ENCODE assay signal across 35 cellular contexts in the genomic region with DNA sequence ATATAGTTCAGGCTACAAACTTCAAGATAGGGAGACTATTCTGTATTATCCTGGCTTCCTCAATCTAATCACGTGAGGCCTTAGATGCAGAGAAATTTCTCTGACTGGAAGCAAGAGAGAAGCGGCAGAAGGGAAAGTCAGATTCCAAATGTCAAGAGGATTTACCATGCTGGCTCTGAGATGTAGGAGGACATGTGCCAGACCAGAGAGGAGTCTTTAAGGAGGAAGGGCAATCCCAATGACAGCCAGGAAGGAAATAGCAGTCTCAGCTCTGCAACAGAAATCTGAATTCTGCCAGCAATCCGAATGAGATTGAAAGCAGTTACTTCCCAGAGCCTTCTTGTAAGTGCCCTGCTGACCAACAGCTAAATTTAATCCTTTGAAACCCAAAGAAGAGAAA. TPM values are rescaled to one million over a fixed set of nuclear protein-coding genes. Genes with fewer than 3 reads are reported as not detected.
"Had no signal": no experiment of that assay in that cellular context is flagged by ENCODE, and none has a peak within 500 bp of the region (broad histone marks: within the 10 kb centered on the region; RNA-seq: fewer than 3 reads in every experiment).

No MANE protein-coding gene starts in this region.

- H3K27me3 ChIP-seq: ascending aorta, esophagus squamous epithelium, gastrocnemius medialis, ovary, thyroid gland, upper lobe of left lung, vagina had no signal

- H3K9me3 ChIP-seq: ascending aorta, esophagus squamous epithelium, gastrocnemius medialis, left ventricle myocardium inferior, ovary, thyroid gland, upper lobe of left lung, vagina had no signal

- H3K4me1 Mint-ChIP-seq: nephron progenitor cell; stimulated activated naive CD8-positive, alpha-beta T cell treated with anti-CD3 and anti-CD28 coated beads, Interleukin-15, amount 100 ng/mL, for 72 hours had no signal

- DNase-seq: activated CD4-positive, alpha-beta T cell treated with anti-CD3 and anti-CD28 coated beads for 4 hours; activated CD4-positive, alpha-beta T cell treated with anti-CD3 and anti-CD28 coated beads, Interleukin-2, amount 50 U/mL, for 4 hours; activated CD8-positive, alpha-beta memory T cell treated with anti-CD3 and anti-CD28 coated beads for 24 hours; activated effector memory CD4-positive, alpha-beta T cell treated with Interleukin-2 at 50 U/mL for 16 hours; activated naive CD4-positive, alpha-beta T cell treated with anti-CD3 and anti-CD28 coated beads for 36 hours; activated naive CD8-positive, alpha-beta T cell treated with anti-CD3 and anti-CD28 coated beads for 36 hours; central memory CD4-positive, alpha-beta T cell; dermis blood vessel endothelial cell; effector CD8-positive, alpha-beta T cell; esophagus squamous epithelium; gastrocnemius medialis; glutamatergic neuron; left ventricle myocardium inferior; nephron progenitor cell; ovary; stimulated activated CD4-positive, alpha-beta T cell treated with anti-CD3 and anti-CD28 coated beads, Interleukin-4, amount 100 ng/mL, for 24 hours; stimulated activated naive CD8-positive, alpha-beta T cell treated with anti-CD3 and anti-CD28 coated beads, Interleukin-15, amount 100 ng/mL, for 72 hours; T-helper 9 cell; thyroid gland; upper lobe of left lung had no signal

- ATAC-seq: gastrocnemius medialis; sciatic nerve; stimulated activated memory B cell treated with anti-CD40 and anti-IgM and Interleukin-4, amounts not matched to agents 10 μg/mL and 1 μg/mL and 100 μg/mL, for 72 hours; stimulated activated naive CD8-positive, alpha-beta T cell treated with anti-CD3 and anti-CD28 coated beads, Interleukin-15, amount 100 ng/mL, for 72 hours had no signal

- H3K9me3 Mint-ChIP-seq: activated naive CD4-positive, alpha-beta T cell treated with anti-CD3 and anti-CD28 coated beads for 36 hours; activated naive CD8-positive, alpha-beta T cell treated with anti-CD3 and anti-CD28 coated beads for 36 hours; stimulated activated memory B cell treated with anti-CD40 and anti-IgM and Interleukin-4, amounts not matched to agents 10 μg/mL and 1 μg/mL and 100 μg/mL, for 72 hours; stimulated activated naive CD8-positive, alpha-beta T cell treated with anti-CD3 and anti-CD28 coated beads, Interleukin-15, amount 100 ng/mL, for 72 hours; T-helper 1 cell treated with Interleukin-12 subunit alpha and Interleukin-12 subunit beta and Interleukin-4 antibody, amounts not matched to agents 30 μg/mL and 1 μg/mL, for 36 hours had no signal

- H3K36me3 Mint-ChIP-seq: activated naive CD8-positive, alpha-beta T cell treated with anti-CD3 and anti-CD28 coated beads for 36 hours; brain; stimulated activated memory B cell treated with anti-CD40 and anti-IgM and Interleukin-4, amounts not matched to agents 10 μg/mL and 1 μg/mL and 100 μg/mL, for 72 hours had no signal

- FAIRE-seq: endometrium, TTC549 had no signal

- H3K4me1 ChIP-seq: ascending aorta, esophagus squamous epithelium, gastrocnemius medialis, left ventricle myocardium inferior, thyroid gland, upper lobe of left lung, vagina had no signal

- H3K36me3 ChIP-seq: ascending aorta, esophagus squamous epithelium, gastrocnemius medialis, left ventricle myocardium inferior, ovary, thyroid gland, upper lobe of left lung, vagina had no signal

- H3K4me3 Mint-ChIP-seq: activated naive CD4-positive, alpha-beta T cell treated with anti-CD3 and anti-CD28 coated beads for 36 hours; activated naive CD8-positive, alpha-beta T cell treated with anti-CD3 and anti-CD28 coated beads for 36 hours; brain; nephron progenitor cell; stimulated activated memory B cell treated with anti-CD40 and anti-IgM and Interleukin-4, amounts not matched to agents 10 μg/mL and 1 μg/mL and 100 μg/mL, for 72 hours; stimulated activated naive CD8-positive, alpha-beta T cell treated with anti-CD3 and anti-CD28 coated beads, Interleukin-15, amount 100 ng/mL, for 72 hours; T-helper 1 cell treated with Interleukin-12 subunit alpha and Interleukin-12 subunit beta and Interleukin-4 antibody, amounts not matched to agents 30 μg/mL and 1 μg/mL, for 36 hours had no signal

- H3K27ac ChIP-seq: ascending aorta, epithelial cell of prostate, esophagus squamous epithelium, gastrocnemius medialis, left ventricle myocardium inferior, ovary, skin epidermis, thyroid gland, upper lobe of left lung, vagina, VCaP had no signal

- H3K4me3 ChIP-seq: ascending aorta, esophagus squamous epithelium, gastrocnemius medialis, left ventricle myocardium inferior, lung, ovary, skin epidermis, thyroid gland, upper lobe of left lung, vagina had no signal

- H3K27ac Mint-ChIP-seq: activated naive CD4-positive, alpha-beta T cell treated with anti-CD3 and anti-CD28 coated beads for 36 hours; activated naive CD8-positive, alpha-beta T cell treated with anti-CD3 and anti-CD28 coated beads for 36 hours; nephron progenitor cell; progenitor cell of endocrine pancreas; stimulated activated memory B cell treated with anti-CD40 and anti-IgM and Interleukin-4, amounts not matched to agents 10 μg/mL and 1 μg/mL and 100 μg/mL, for 72 hours; stimulated activated naive CD8-positive, alpha-beta T cell treated with anti-CD3 and anti-CD28 coated beads, Interleukin-15, amount 100 ng/mL, for 72 hours; T-helper 1 cell treated with Interleukin-12 subunit alpha and Interleukin-12 subunit beta and Interleukin-4 antibody, amounts not matched to agents 30 μg/mL and 1 μg/mL, for 36 hours had no signal

RNA-seq across cellular contexts. Expression of gene NUTM2E, which starts 57.5 kb away (rescaled TPM):
- total RNA-seq: activated naive CD8-positive, alpha-beta T cell treated with anti-CD3 and anti-CD28 coated beads for 36 hours; ascending aorta; dermis blood vessel endothelial cell; gastrocnemius medialis; left ventricle myocardium inferior; mesenteric fat pad; renal cortical epithelial cell; sciatic nerve; vagina had no signal
